13 cellular contexts compared by ENCODE assay signal in the genomic region with DNA sequence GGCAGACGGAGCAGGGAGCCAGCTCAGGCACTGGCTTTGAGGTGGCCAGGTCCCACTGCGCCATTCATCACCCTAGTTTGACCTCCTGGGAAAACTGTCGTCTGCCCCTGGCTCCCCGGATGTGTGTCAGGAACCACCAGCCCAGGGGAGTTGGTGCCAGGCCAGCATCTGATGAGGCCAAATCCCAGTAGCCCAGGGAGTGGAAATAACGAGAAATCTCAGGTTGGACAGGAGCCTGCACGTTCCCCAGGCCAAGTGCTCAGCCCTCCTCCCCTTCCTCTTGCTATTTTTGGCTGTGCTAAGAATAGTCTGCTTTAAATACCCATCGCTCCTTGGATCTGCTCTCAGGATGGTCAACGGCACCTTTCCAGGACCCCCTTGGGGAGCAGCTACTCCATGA.
DNase-seq lines count a peak whose midpoint lies in the region; ATAC-seq, FAIRE-seq and TF ChIP-seq lines count a peak whose summit lies in the region.
"Had no signal": no experiment of that assay in that cellular context is flagged by ENCODE, and none has a peak within 500 bp of the region (broad histone marks: within the 10 kb centered on the region; RNA-seq: fewer than 3 reads in every experiment).

No MANE protein-coding gene starts in this region.

- H4K8ac ChIP-seq in neuronal stem cell (ENCODE audit: low read depth, low read length) = no peak overlapping the region

- TF ChIP-seq EP300 in HepG2 (IDR thresholded peaks at IDR 0.05; ENCODE audit: low read depth in 2 of 2, low read length in 2 of 2) (no peak), HepG2 (CRISPR knock-in tag; IDR thresholded peaks at IDR 0.05; ENCODE audit: borderline replicate concordance) (no peak)

- H3K27ac ChIP-seq in liver (ENCODE audit: low read depth in 1 of 2, low read length in 2 of 2) = no peak overlapping the region
- H3K27ac ChIP-seq in HepG2 (ENCODE audit: extremely low read length, insufficient read depth, low read length) = no peak overlapping the region
- H3K27ac ChIP-seq in neuronal stem cell (replicated peaks; ENCODE audit: low read length) = no peak overlapping the region
- H3K27ac ChIP-seq: A549, neutrophil had no signal

- no peak for FAIRE-seq in HepG2 (lab: Jason Lieb, UNC)
- FAIRE-seq: A549, G401.6 had no signal

- peaks cover 8% of the 10 kb centered on the region for H3K79me2 ChIP-seq in HepG2 (ENCODE audit: insufficient read depth, low read length)

- peaks cover 35% of the 10 kb centered on the region; the same call in 1 of the 2 replicates for H4K20me1 ChIP-seq in HepG2 (ENCODE audit: insufficient read depth, low read length)

- H3K14ac ChIP-seq in neuronal stem cell (ENCODE audit: low read length) = no peak overlapping the region

- H3K4me1 ChIP-seq in liver (ENCODE audit: control insufficient read depth in 4 of 4, insufficient read depth in 4 of 4, low read length in 3 of 4) (peaks cover 0 to 24% (median 3%) of the 10 kb centered on the region in 4 donors), HepG2 (ENCODE audit: insufficient read depth, low read length) (no peaks in the 10 kb centered on the region), neuronal stem cell (ENCODE audit: control insufficient read depth in 2 of 2, insufficient read depth in 1 of 2, low read depth in 1 of 2, low read length in 2 of 2) (no peaks in the 10 kb centered on the region)
- H3K4me1 ChIP-seq: A549 had no signal

- no peak overlapping the region for H3K4me3 ChIP-seq in liver (ENCODE audit: low read depth in 1 of 3, low read length in 3 of 3)
- H3K4me3 ChIP-seq in HepG2 (replicated peaks in 1 of 3; ENCODE audit: insufficient read depth in 1 of 3, low read depth in 2 of 3, low read length in 3 of 3) = no peak overlapping the region
- H3K4me3 ChIP-seq in fibroblast of pulmonary artery (replicated peaks; ENCODE audit: low read depth, low read length) = no peak overlapping the region
- no peak overlapping the region for H3K4me3 ChIP-seq in neuronal stem cell (ENCODE audit: low read length in 2 of 2)
- H3K4me3 ChIP-seq: A549 had no signal

- ATAC-seq in HepG2 (no peak), GM21423 (IDR thresholded peaks at IDR 0.05; ENCODE audit: unreplicated experiment) (no peak)
- ATAC-seq: A549, T-cell had no signal

- H3K18ac ChIP-seq in neuronal stem cell (ENCODE audit: low read length) = no peak overlapping the region

- 30% methylated on average over 8 of the region's 8 CpGs for WGBS in liver
- WGBS in HepG2 (ENCODE audit: low lambda C conversion rate) = 89% methylated on average over 6 of the region's 8 CpGs
- WGBS in neuronal stem cell (ENCODE audit: extremely low coverage in 2 of 2, insufficient read length in 2 of 2, insufficient replicate concordance in 1 of 2), 2 donors = no CpG with 5 or more reads among the region's 8 CpGs

- POLR2A ChIA-PET in HepG2 (lab: Yijun Ruan, JAX) = no interaction called here

- intact Hi-C loops in HepG2 (cut with micrococcal nuclease; ENCODE audit: unreplicated experiment) = no loop called here

- H3K27me3 ChIP-seq in liver (ENCODE audit: control insufficient read depth in 4 of 4, insufficient read depth in 4 of 4, low read length in 3 of 4) (no peaks in the 10 kb centered on the region), HepG2 (ENCODE audit: control insufficient read depth in 1 of 2, insufficient read depth in 2 of 2, low read length in 2 of 2) (no peaks in the 10 kb centered on the region), neuronal stem cell (ENCODE audit: control insufficient read depth in 3 of 3, insufficient read depth in 3 of 3, low read depth in 1 of 3, low read length in 3 of 3) (no peaks in the 10 kb centered on the region)
- H3K27me3 ChIP-seq: neutrophil had no signal

- no peak overlapping the region for H3K4me2 ChIP-seq in HepG2 (ENCODE audit: low read depth, low read length)
- H3K4me2 ChIP-seq in neuronal stem cell (ENCODE audit: insufficient read depth, low read length, poor library complexity, severe bottlenecking) = no peak overlapping the region
- H3K4me2 ChIP-seq: A549 had no signal

- CTCF ChIA-PET in HepG2 (lab: Yijun Ruan, JAX; ENCODE audit: low intra/inter-chr PET ratio, low total read pairs) = no interaction called here

- H3K4ac ChIP-seq in neuronal stem cell (ENCODE audit: low read length) = no peak overlapping the region

- TF ChIP-seq CTCF in liver (IDR thresholded peaks at IDR 0.05; ENCODE audit: low read depth, low read length, missing input control) (no peak), HepG2 (CRISPR knock-in tag; IDR thresholded peaks at IDR 0.05) (no peak), fibroblast of pulmonary artery (IDR thresholded peaks at IDR 0.05; ENCODE audit: low read length, missing control alignments) (no peak), GM10266 (IDR thresholded peaks at IDR 0.05; ENCODE audit: control insufficient read depth, insufficient read depth, low read depth, missing control alignments) (no peak)

- no peak overlapping the region for H2BK120ac ChIP-seq in neuronal stem cell (ENCODE audit: low read depth, low read length)

- no peak overlapping the region for H2BK12ac ChIP-seq in neuronal stem cell (ENCODE audit: low read length)

- H2AFZ ChIP-seq in HepG2 (ENCODE audit: low read length) (no peak overlapping the region), neuronal stem cell (ENCODE audit: low read length) (no peak overlapping the region)

- DNase-seq in HepG2 (ENCODE audit: low spot score) (no peak), fibroblast of pulmonary artery (ENCODE audit: low read depth) (peak; percentile 61), neuronal stem cell (ENCODE audit: low spot score) (no peak), GM10266 (ENCODE audit: extremely low spot score) (no peak), glomerular visceral epithelial cell (ENCODE audit: extremely low spot score) (no peak), HT-29 (ENCODE audit: low spot score) (no peak)
- DNase-seq: NCI-H524 treated with DMSO at 0.1 percent for 48 hours, T-cell had no signal

- H3K79me1 ChIP-seq in neuronal stem cell (ENCODE audit: low read depth, low read length) = peaks cover 22% of the 10 kb centered on the region

- in situ Hi-C loops in HepG2 (cut with HindIII; ENCODE audit: extremely low pct_ligation_motif_present, low pct_unique_long_range_greater_than_20kb) = no loop called here

- H2AK5ac ChIP-seq in neuronal stem cell (ENCODE audit: low read depth, low read length) = no peak overlapping the region

- H3K23ac ChIP-seq in neuronal stem cell (ENCODE audit: low read depth, low read length, poor library complexity) = peak overlapping the region; percentile 29

- H3K9ac ChIP-seq in liver (ENCODE audit: low read depth in 1 of 2, low read length in 2 of 2) (no peak overlapping the region), HepG2 (ENCODE audit: insufficient read depth, low read depth, low read length) (no peak overlapping the region), neuronal stem cell (ENCODE audit: low read depth, low read length, poor library complexity) (no peak overlapping the region)

- no peak overlapping the region for H2BK5ac ChIP-seq in neuronal stem cell (ENCODE audit: low read length)

- no TSS peak for BruUV-seq in HepG2 (replicated peaks; lab: Mats Ljungman, UMichigan)

- no peak for TF ChIP-seq POLR2A in HepG2 (IDR thresholded peaks at IDR 0.05; ENCODE audit: insufficient read depth in 1 of 2, low read depth in 2 of 2, low read length in 2 of 2)

- TF ChIP-seq RAD21 in liver (IDR thresholded peaks at IDR 0.05) (no peak), HepG2 (CRISPR knock-in tag; IDR thresholded peaks at IDR 0.05) (no peak)

- no peak overlapping the region for H4K91ac ChIP-seq in neuronal stem cell (ENCODE audit: low read depth, low read length, poor library complexity)

- H2BK15ac ChIP-seq in neuronal stem cell (ENCODE audit: low read length) = no peak overlapping the region

- peaks cover 12 to 53% (median 28%) of the 10 kb centered on the region in 4 donors for H3K36me3 ChIP-seq in liver (ENCODE audit: control insufficient read depth in 4 of 4, insufficient read depth in 3 of 4, low read depth in 1 of 4, low read length in 3 of 4)
- peaks cover 62 to 95% of the 10 kb centered on the region in 2 experiments for H3K36me3 ChIP-seq in HepG2 (replicated peaks in 1 of 2; ENCODE audit: control insufficient read depth in 1 of 2, insufficient read depth in 2 of 2, low read length in 2 of 2)
- peaks cover 34 to 74% of the 10 kb centered on the region in 2 donors for H3K36me3 ChIP-seq in neuronal stem cell (replicated peaks in 1 of 2; ENCODE audit: control insufficient read depth in 2 of 2, insufficient read depth in 2 of 2, low read length in 2 of 2)

- H3K9me3 ChIP-seq in liver (ENCODE audit: control insufficient read depth in 4 of 4, low read length in 3 of 4) (no peaks in the 10 kb centered on the region), HepG2 (ENCODE audit: low read length) (no peaks in the 10 kb centered on the region), neuronal stem cell (replicated peaks in 1 of 2; ENCODE audit: control insufficient read depth in 2 of 2, insufficient read depth in 1 of 2, low read depth in 1 of 2, low read length in 2 of 2) (no peaks in the 10 kb centered on the region)
- H3K9me3 ChIP-seq: A549, neutrophil had no signal

TF ChIP-seq in liver, 16 proteins besides CTCF, POLR2A, EP300 and RAD21 (continues in another document):
- no peak for TF ChIP-seq YY1 (IDR thresholded peaks at IDR 0.05)
- TF ChIP-seq FOXA2 (IDR thresholded peaks at IDR 0.05) = no peak
- TF ChIP-seq HNF4G (IDR thresholded peaks at IDR 0.05) = no peak
- TF ChIP-seq, protein P1, sequence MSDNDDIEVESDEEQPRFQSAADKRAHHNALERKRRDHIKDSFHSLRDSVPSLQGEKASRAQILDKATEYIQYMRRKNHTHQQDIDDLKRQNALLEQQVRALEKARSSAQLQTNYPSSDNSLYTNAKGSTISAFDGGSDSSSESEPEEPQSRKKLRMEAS (IDR thresholded peaks at IDR 0.05) = no peak
- TF ChIP-seq HNF4A (conservative IDR thresholded peaks at IDR 0.05) = no peak
- TF ChIP-seq NR2F2 (IDR thresholded peaks at IDR 0.05) = peak; percentile 22
- no peak for TF ChIP-seq JUND (IDR thresholded peaks at IDR 0.05)

TF ChIP-seq in HepG2, 621 proteins besides CTCF, POLR2A, EP300 and RAD21 (continues in another document):
- TF ChIP-seq, protein P2, sequence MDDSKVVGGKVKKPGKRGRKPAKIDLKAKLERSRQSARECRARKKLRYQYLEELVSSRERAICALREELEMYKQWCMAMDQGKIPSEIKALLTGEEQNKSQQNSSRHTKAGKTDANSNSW (CRISPR knock-in tag; IDR thresholded peaks at IDR 0.05; ENCODE audit: borderline replicate concordance) = no peak
- TF ChIP-seq NFE2L1 (CRISPR knock-in tag; IDR thresholded peaks at IDR 0.05; ENCODE audit: borderline replicate concordance) (no peak), ZKSCAN1 (IDR thresholded peaks at IDR 0.05; ENCODE audit: low read length) (no peak), ZNF775 (CRISPR knock-in tag; IDR thresholded peaks at IDR 0.05; ENCODE audit: borderline replicate concordance) (no peak)
